Comparison of ENCODE assay signal across 9 cellular contexts in genomic region chr7:455110-455928, GRCh38.
A peak's percentile ranks its signal among the peaks of the same experiment; 100 is the strongest.
DNase-seq lines count a peak whose midpoint lies in the region; ATAC-seq lines count a peak whose summit lies in the region.
"Had no signal": no experiment of that assay in that cellular context is flagged by ENCODE, and none has a peak within 500 bp of the region (broad histone marks: within the 10 kb centered on the region; RNA-seq: fewer than 3 reads in every experiment).

No MANE protein-coding gene starts in this region.

- DNase-seq in ELR (ENCODE audit: low read depth), result peak; percentile 53
- peak; percentile 8 for DNase-seq in NCI-H2196 treated with DMSO at 0.1 percent for 48 hours (lab: John Stamatoyannopoulos, UW; ENCODE audit: unreplicated experiment)
- peak; percentile 78 for DNase-seq in dermis blood vessel endothelial cell
- peak; percentile 16 for DNase-seq in renal cortical epithelial cell (ENCODE audit: low read depth)
- DNase-seq in AML-193 (lab: John Stamatoyannopoulos, UW), result no peak
- no peak for DNase-seq in NCI-H1694 treated with DMSO at 0.1 percent for 48 hours (lab: John Stamatoyannopoulos, UW)
- DNase-seq: T-cell had no signal

- ATAC-seq in GM18873 (IDR thresholded peaks at IDR 0.05; ENCODE audit: low FRiP score, unreplicated experiment) (no peak), HG03139 (IDR thresholded peaks at IDR 0.05; ENCODE audit: unreplicated experiment) (no peak)
- ATAC-seq: T-cell had no signal

Comparison
In these comparisons a context has a peak if more than half of its experiments do, and no peak if none do; other contexts are left out.
1. DNase-seq: peak in ELR (single experiment), NCI-H2196 treated with DMSO at 0.1 percent for 48 hours (single experiment), dermis blood vessel endothelial cell (single experiment) and renal cortical epithelial cell (single experiment); none in AML-193 (0 of 2) and NCI-H1694 treated with DMSO at 0.1 percent for 48 hours (single experiment).